Comparison of ENCODE assay signal across 17 cellular contexts in the genomic region with DNA sequence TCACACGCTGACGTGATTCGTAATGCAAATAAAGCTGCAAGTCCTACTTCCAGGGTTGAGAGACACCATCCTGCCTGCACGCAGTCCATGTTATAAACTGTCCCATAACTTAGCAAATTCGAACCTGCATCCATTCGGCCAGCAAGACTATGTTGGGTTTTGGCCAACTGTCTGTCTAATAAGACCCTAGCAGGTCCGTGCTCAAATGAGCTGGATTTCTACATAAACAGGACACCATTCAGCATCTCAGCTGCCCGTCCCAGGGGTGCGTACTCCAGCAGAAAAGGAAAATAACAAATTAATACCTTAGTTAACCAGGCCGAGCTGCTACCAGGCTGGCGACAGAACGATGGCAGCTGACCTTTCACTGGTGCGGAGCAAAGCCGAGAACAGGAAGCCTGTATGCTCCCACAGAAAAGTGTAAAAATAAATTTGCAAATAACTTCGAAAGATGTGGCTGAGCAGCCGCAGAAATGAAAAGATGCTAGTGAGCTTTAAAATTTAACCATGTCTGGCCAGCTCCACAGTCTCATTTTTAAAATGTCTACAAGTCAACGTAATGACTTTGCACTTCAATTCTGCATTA.
A peak's percentile ranks its signal among the peaks of the same experiment; 100 is the strongest.
DNase-seq lines count a peak whose midpoint lies in the region; ATAC-seq and TF ChIP-seq lines count a peak whose summit lies in the region.
"Had no signal": no experiment of that assay in that cellular context is flagged by ENCODE, and none has a peak within 500 bp of the region (broad histone marks: within the 10 kb centered on the region; RNA-seq: fewer than 3 reads in every experiment).

No MANE protein-coding gene starts in this region.

- peak overlapping the region; percentile 42; the same call in 1 of the 2 replicates for H3K9ac ChIP-seq in BLaER1
- H3K9ac ChIP-seq: KMS-11 had no signal

- peaks cover 87% of the 10 kb centered on the region for H3K4me1 ChIP-seq in BLaER1
- H3K4me1 ChIP-seq in psoas muscle, result no peaks in the 10 kb centered on the region
- H3K4me1 ChIP-seq: colonic mucosa had no signal

- H3K4me3 ChIP-seq in BLaER1 (peak overlapping the region; percentile 36; the same call in 1 of the 2 replicates), psoas muscle (no peak overlapping the region)
- H3K4me3 ChIP-seq: colonic mucosa, lung had no signal

- no peaks in the 10 kb centered on the region for H4K20me1 ChIP-seq in BLaER1

- H3K36me3 ChIP-seq in BLaER1, result peaks cover 6% of the 10 kb centered on the region; the same call in 1 of the 2 replicates
- H3K36me3 ChIP-seq in psoas muscle (ENCODE audit: insufficient read depth in 1 of 2, low read depth in 1 of 2), result peaks cover 0 to 68% of the 10 kb centered on the region in 2 donors
- H3K36me3 ChIP-seq: colonic mucosa had no signal

- peak; percentile 71 for ATAC-seq in GM19025 (IDR thresholded peaks at IDR 0.05; ENCODE audit: low read depth, unreplicated experiment)
- peak; percentile 84 for ATAC-seq in GM21825 (IDR thresholded peaks at IDR 0.05; ENCODE audit: unreplicated experiment)
- ATAC-seq in HG03469 (IDR thresholded peaks at IDR 0.05; ENCODE audit: unreplicated experiment), result peak; percentile 65
- ATAC-seq in psoas muscle, result no peak

- H3K27ac ChIP-seq in BLaER1, result peak overlapping the region; percentile 53; the same call in 1 of the 2 replicates
- H3K27ac ChIP-seq in psoas muscle, result no peak overlapping the region
- H3K27ac ChIP-seq: colonic mucosa, KMS-11 had no signal

- peak overlapping the region; percentile 87 for H3K4me2 ChIP-seq in BLaER1
- H3K4me2 ChIP-seq: KMS-11 had no signal

- H3K27me3 ChIP-seq in BLaER1, result no peaks in the 10 kb centered on the region
- no peaks in the 10 kb centered on the region for H3K27me3 ChIP-seq in psoas muscle (ENCODE audit: insufficient read depth in 3 of 3, low read length in 2 of 3)
- H3K27me3 ChIP-seq: colonic mucosa had no signal

- 79 to 85% (median 84%) methylated on average over 17 of the region's 17 CpGs for whole genome bisulfite sequencing in psoas muscle, 3 donors

- no peak for TF ChIP-seq CTCF in psoas muscle (IDR thresholded peaks at IDR 0.05)

- DNase-seq in activated CD4-positive, alpha-beta T cell treated with anti-CD3 and anti-CD28 coated beads for 48 hours, result no peak
- no peak for DNase-seq in psoas muscle
- DNase-seq in SIG-M5 (lab: John Stamatoyannopoulos, UW), result no peak
- DNase-seq in GM03348 (ENCODE audit: low spot score), result no peak
- DNase-seq: amniotic stem cell, colonic mucosa, DMS153, GOT3, NCI-H2029, NCI-H774, spleen had no signal

- H3K9me3 ChIP-seq in BLaER1 (no peaks in the 10 kb centered on the region), psoas muscle (no peaks in the 10 kb centered on the region)
- H3K9me3 ChIP-seq: colonic mucosa, spleen had no signal

- intact Hi-C loops in psoas muscle (cut with DNase I), result no loop called here

Comparison
In these comparisons a context has a peak if more than half of its experiments do, and no peak if none do; other contexts are left out.
1. ATAC-seq: peak in GM19025 (single experiment), GM21825 (single experiment) and HG03469 (single experiment); none in psoas muscle (0 of 4).